ENCODE assay signal across 5 cellular contexts in the genomic region with DNA sequence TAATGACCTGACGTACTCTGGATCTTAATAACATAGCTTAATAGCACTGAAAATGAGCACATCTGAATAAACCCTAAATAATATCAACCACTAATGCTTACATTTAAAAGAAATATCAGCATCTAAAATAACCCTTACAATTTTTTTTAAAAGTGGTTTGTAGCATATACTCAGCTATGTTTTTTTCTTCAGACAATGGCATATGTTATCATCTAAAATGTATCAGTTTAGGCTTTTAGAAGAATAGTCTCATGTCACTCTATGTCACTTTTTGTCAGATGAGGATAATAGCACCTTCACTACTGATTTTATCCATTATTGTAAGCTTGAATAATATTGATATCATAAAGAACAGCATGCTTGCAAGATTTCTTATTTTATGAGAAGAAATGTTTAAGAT.
"Had no signal": no experiment of that assay in that cellular context is flagged by ENCODE, and none has a peak within 500 bp of the region (broad histone marks: within the 10 kb centered on the region; RNA-seq: fewer than 3 reads in every experiment).

No MANE protein-coding gene starts in this region.

- DNase-seq: IMR-90, KBM-7, KG1 had no signal

- H3K4me3 ChIP-seq: K562 had no signal

- H3K27ac ChIP-seq: HL-60 had no signal
